In genomic region chr2:39920318-39920775, GRCh38 we compare ENCODE assay signal across 1 cellular context.
TF ChIP-seq lines count a peak whose summit lies in the region.

No MANE protein-coding gene starts in this region.

TF ChIP-seq in H1, 55 proteins besides CTCF, POLR2A, EP300 and RAD21:
- TF ChIP-seq CHD7 (IDR thresholded peaks at IDR 0.05; ENCODE audit: insufficient replicate concordance, low read length), result no peak
- no peak for TF ChIP-seq E2F6 (IDR thresholded peaks at IDR 0.05)
- TF ChIP-seq USF2 (IDR thresholded peaks at IDR 0.05; ENCODE audit: low read length), result no peak
- TF ChIP-seq RXRA (IDR thresholded peaks at IDR 0.05; ENCODE audit: insufficient read depth, low read depth, low read length), result no peak
- no peak for TF ChIP-seq RFX5 (IDR thresholded peaks at IDR 0.05; ENCODE audit: borderline replicate concordance, low read depth, low read length)
TF ChIP-seq in H1: peak in this region for 0.
